ENCODE assay signal across 9 cellular contexts in genomic region chr2:38720613-38721241, GRCh38. TPM values are rescaled to one million over a fixed set of nuclear protein-coding genes. Genes with fewer than 3 reads are reported as not detected.
A peak's percentile ranks its signal among the peaks of the same experiment; 100 is the strongest.
DNase-seq lines count a peak whose midpoint lies in the region; ATAC-seq lines count a peak whose summit lies in the region.
"Had no signal": no experiment of that assay in that cellular context is flagged by ENCODE, and none has a peak within 500 bp of the region (broad histone marks: within the 10 kb centered on the region; RNA-seq: fewer than 3 reads in every experiment).

No MANE protein-coding gene starts in this region.

- H2BK15ac ChIP-seq in mesendoderm (replicated peaks; ENCODE audit: low read depth), result no peak overlapping the region

- H2AK5ac ChIP-seq in mesendoderm (ENCODE audit: low read length), result peak overlapping the region; percentile 43

- no peak overlapping the region for H2AFZ ChIP-seq in Karpas-422 (ENCODE audit: low read length)

- H3K4me2 ChIP-seq in mesendoderm (ENCODE audit: low read length), result no peak overlapping the region
- H3K4me2 ChIP-seq in Karpas-422 (ENCODE audit: low read depth, low read length, poor library complexity, severe bottlenecking), result no peak overlapping the region

- DNase-seq in EH (ENCODE audit: low read depth) (peak; percentile 94), NCI-H446 (lab: John Stamatoyannopoulos, UW) (peak; percentile 77 to 94), cerebellar nuclear complex (lab: John Stamatoyannopoulos, UW) (peak; percentile 61 to 84), mesendoderm (peak; percentile 54), Karpas-422 (no peak)
- no peak for DNase-seq in activated CD8-positive, alpha-beta memory T cell treated with anti-CD3 and anti-CD28 coated beads, Interleukin-2, amount 50 U/mL, for 48 hours

- H4K8ac ChIP-seq in mesendoderm (ENCODE audit: low read depth, low read length), result no peak overlapping the region

- H3K36me3 ChIP-seq in mesendoderm (ENCODE audit: control insufficient read depth, insufficient read depth, low read length), result no peaks in the 10 kb centered on the region
- no peaks in the 10 kb centered on the region for H3K36me3 ChIP-seq in Karpas-422 (ENCODE audit: insufficient read depth, low read length)

- H3K79me2 ChIP-seq in mesendoderm (ENCODE audit: control insufficient read depth, insufficient read depth, low read length), result no peaks in the 10 kb centered on the region
- no peaks in the 10 kb centered on the region for H3K79me2 ChIP-seq in Karpas-422 (ENCODE audit: low read length)

- peaks cover 2% of the 10 kb centered on the region for H3K79me1 ChIP-seq in mesendoderm (ENCODE audit: low read length)

- H3K4me1 ChIP-seq in mesendoderm (ENCODE audit: control insufficient read depth, low read depth, low read length) (peaks cover 3% of the 10 kb centered on the region), Karpas-422 (ENCODE audit: low read length) (peaks cover 25% of the 10 kb centered on the region)

- peak overlapping the region; percentile 80 for H3K23ac ChIP-seq in mesendoderm (ENCODE audit: low read length)

- H3K9me2 ChIP-seq in Karpas-422 (replicated peaks; ENCODE audit: insufficient read depth, low read length), result no peaks in the 10 kb centered on the region

- no peak overlapping the region for H3K9ac ChIP-seq in mesendoderm (ENCODE audit: low read length)
- H3K9ac ChIP-seq in Karpas-422 (ENCODE audit: low read length), result no peak overlapping the region

- H3K4me3 ChIP-seq in mesendoderm (ENCODE audit: low read length) (no peak overlapping the region), Karpas-422 (ENCODE audit: low read length) (no peak overlapping the region)
- H3K4me3 ChIP-seq: skin epidermis had no signal

- no peaks in the 10 kb centered on the region for H4K20me1 ChIP-seq in Karpas-422 (ENCODE audit: insufficient read depth, low read depth, low read length)

- no peak overlapping the region for H2BK120ac ChIP-seq in mesendoderm (ENCODE audit: low read depth, low read length)

- H4K5ac ChIP-seq in mesendoderm (ENCODE audit: low read length), result no peak overlapping the region

- ATAC-seq in HG03378 (IDR thresholded peaks at IDR 0.05; ENCODE audit: unreplicated experiment) (no peak), HG03097 (IDR thresholded peaks at IDR 0.05; ENCODE audit: low FRiP score, unreplicated experiment) (no peak)

- no peak overlapping the region for H3K18ac ChIP-seq in mesendoderm (ENCODE audit: low read length)

- no peak overlapping the region for H3K4ac ChIP-seq in mesendoderm (ENCODE audit: low read depth, low read length)

- H2BK5ac ChIP-seq in mesendoderm (ENCODE audit: low read length), result no peak overlapping the region

- H3K56ac ChIP-seq in mesendoderm (ENCODE audit: low read length), result no peak overlapping the region

- H3K27ac ChIP-seq in mesendoderm (ENCODE audit: low read depth, low read length) (no peak overlapping the region), Karpas-422 (ENCODE audit: low read length) (no peak overlapping the region)

- no peaks in the 10 kb centered on the region for H3K9me3 ChIP-seq in Karpas-422 (ENCODE audit: low read length)

- H3K27me3 ChIP-seq in mesendoderm (ENCODE audit: insufficient read depth, low read length, poor library complexity) (no peaks in the 10 kb centered on the region), Karpas-422 (ENCODE audit: low read length) (no peaks in the 10 kb centered on the region)

- no CpG with 5 or more reads among the region's 4 CpGs for WGBS in mesendoderm (ENCODE audit: extremely low coverage, insufficient coverage, low lambda C conversion rate)

RNA-seq across cellular contexts. Expression of gene SRSF7, which starts 30.4 kb away (rescaled TPM):
- polyA plus RNA-seq in mesendoderm (2013, experiment 1 of 2), result 517 TPM
- 531 TPM for polyA plus RNA-seq in mesendoderm (2013, experiment 2 of 2)
- 154 and 176 TPM in 2 replicates for total RNA-seq in Karpas-422 (2014; rRNA removed; shearing (Covaris generic); ENCODE audit: low replicate concordance)

RNA-seq across cellular contexts. Expression of gene GALM, which starts 54.8 kb away (rescaled TPM):
- 13.4 TPM for polyA plus RNA-seq in mesendoderm (2013, experiment 1 of 2)
- polyA plus RNA-seq in mesendoderm (2013, experiment 2 of 2), result 12.9 TPM
- total RNA-seq in Karpas-422 (2014; rRNA removed; shearing (Covaris generic); ENCODE audit: low replicate concordance), result 11.7 and 11.9 TPM in 2 replicates

RNA-seq across cellular contexts. Expression of gene GEMIN6, which starts 57.3 kb away (rescaled TPM):
- polyA plus RNA-seq in mesendoderm (2013, experiment 1 of 2), result 16.9 TPM
- polyA plus RNA-seq in mesendoderm (2013, experiment 2 of 2), result 17.8 TPM
- 16.2 and 20.1 TPM in 2 replicates for total RNA-seq in Karpas-422 (2014; rRNA removed; shearing (Covaris generic); ENCODE audit: low replicate concordance)

Comparison
In these comparisons a context has a peak if more than half of its experiments do, and no peak if none do; other contexts are left out.
1. DNase-seq: peak in EH (single experiment), NCI-H446 (2 of 2), cerebellar nuclear complex (2 of 2) and mesendoderm (single experiment); none in Karpas-422 (single experiment) and activated CD8-positive, alpha-beta memory T cell treated with anti-CD3 and anti-CD28 coated beads, Interleukin-2, amount 50 U/mL, for 48 hours (single experiment).